ENCODE assay signal across 1 cellular context in the genomic region with DNA sequence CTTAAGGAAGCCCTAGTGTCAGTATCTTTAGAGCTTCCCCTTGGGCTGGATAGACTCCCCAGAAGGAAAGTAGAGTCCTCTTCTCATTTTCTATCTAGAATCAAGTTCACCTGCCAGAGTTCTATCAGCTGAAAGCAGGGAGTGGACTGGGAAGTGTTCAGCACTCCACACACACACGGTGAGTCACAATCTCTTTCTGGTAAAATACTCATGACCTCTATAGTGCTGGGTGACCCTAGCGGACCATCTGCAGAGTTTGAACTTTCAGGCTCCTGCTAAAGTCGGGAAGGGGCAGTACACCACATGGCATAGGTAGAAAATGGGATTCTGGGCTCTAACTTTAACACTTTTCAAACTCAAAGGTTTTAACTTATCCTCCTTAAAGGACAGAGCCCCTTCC.
TF ChIP-seq lines count a peak whose summit lies in the region.

No MANE protein-coding gene starts in this region.

TF ChIP-seq in HepG2, 621 proteins besides CTCF, POLR2A, EP300 and RAD21 (continued from another document and continues in another):
- TF ChIP-seq, protein P1, sequence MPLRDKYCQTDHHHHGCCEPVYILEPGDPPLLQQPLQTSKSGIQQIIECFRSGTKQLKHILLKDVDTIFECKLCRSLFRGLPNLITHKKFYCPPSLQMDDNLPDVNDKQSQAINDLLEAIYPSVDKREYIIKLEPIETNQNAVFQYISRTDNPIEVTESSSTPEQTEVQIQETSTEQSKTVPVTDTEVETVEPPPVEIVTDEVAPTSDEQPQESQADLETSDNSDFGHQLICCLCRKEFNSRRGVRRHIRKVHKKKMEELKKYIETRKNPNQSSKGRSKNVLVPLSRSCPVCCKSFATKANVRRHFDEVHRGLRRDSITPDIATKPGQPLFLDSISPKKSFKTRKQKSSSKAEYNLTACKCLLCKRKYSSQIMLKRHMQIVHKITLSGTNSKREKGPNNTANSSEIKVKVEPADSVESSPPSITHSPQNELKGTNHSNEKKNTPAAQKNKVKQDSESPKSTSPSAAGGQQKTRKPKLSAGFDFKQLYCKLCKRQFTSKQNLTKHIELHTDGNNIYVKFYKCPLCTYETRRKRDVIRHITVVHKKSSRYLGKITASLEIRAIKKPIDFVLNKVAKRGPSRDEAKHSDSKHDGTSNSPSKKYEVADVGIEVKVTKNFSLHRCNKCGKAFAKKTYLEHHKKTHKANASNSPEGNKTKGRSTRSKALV (CRISPR knock-in tag; IDR thresholded peaks at IDR 0.05): no peak
- TF ChIP-seq TEAD3 (CRISPR knock-in tag; optimal IDR thresholded peaks at IDR 0.05; ENCODE audit: borderline replicate concordance) (peak; percentile 22), NFYB (CRISPR knock-in tag; IDR thresholded peaks at IDR 0.05) (no peak), LCORL (IDR thresholded peaks at IDR 0.05) (no peak), LCORL (CRISPR knock-in tag; IDR thresholded peaks at IDR 0.05) (no peak), ZNF335 (CRISPR knock-in tag; IDR thresholded peaks at IDR 0.05) (no peak), ZBTB7A (CRISPR knock-in tag; IDR thresholded peaks at IDR 0.05) (no peak), SETDB1 (CRISPR knock-in tag; IDR thresholded peaks at IDR 0.05; ENCODE audit: borderline replicate concordance) (no peak), RFXANK (CRISPR knock-in tag; IDR thresholded peaks at IDR 0.05) (no peak), ZFP82 (CRISPR knock-in tag; IDR thresholded peaks at IDR 0.05; ENCODE audit: borderline replicate concordance) (no peak), FLYWCH1 (CRISPR knock-in tag; IDR thresholded peaks at IDR 0.05) (no peak), SATB2 (CRISPR knock-in tag; IDR thresholded peaks at IDR 0.05) (no peak), ZNF766 (CRISPR knock-in tag; IDR thresholded peaks at IDR 0.05; ENCODE audit: borderline replicate concordance) (no peak), GLI4 (CRISPR knock-in tag; IDR thresholded peaks at IDR 0.05; ENCODE audit: borderline replicate concordance) (no peak), ZNF569 (CRISPR knock-in tag; IDR thresholded peaks at IDR 0.05; ENCODE audit: borderline replicate concordance) (no peak), FOSL1 (CRISPR knock-in tag; IDR thresholded peaks at IDR 0.05; ENCODE audit: borderline replicate concordance) (no peak), FOSL2 (CRISPR knock-in tag; IDR thresholded peaks at IDR 0.05) (peak; percentile 83), MBD4 (IDR thresholded peaks at IDR 0.05; ENCODE audit: borderline replicate concordance, low read length) (no peak), ZFP90 (CRISPR knock-in tag; IDR thresholded peaks at IDR 0.05; ENCODE audit: borderline replicate concordance) (no peak), CENPX (CRISPR knock-in tag; IDR thresholded peaks at IDR 0.05) (no peak), ZNF703 (CRISPR knock-in tag; IDR thresholded peaks at IDR 0.05; ENCODE audit: borderline replicate concordance) (no peak), MED8 (CRISPR knock-in tag; IDR thresholded peaks at IDR 0.05; ENCODE audit: insufficient replicate concordance) (no peak), ZNF839 (CRISPR knock-in tag; IDR thresholded peaks at IDR 0.05; ENCODE audit: borderline replicate concordance) (no peak), ZNF747 (CRISPR knock-in tag; IDR thresholded peaks at IDR 0.05; ENCODE audit: borderline replicate concordance) (no peak), MXD4 (CRISPR knock-in tag; IDR thresholded peaks at IDR 0.05) (0 out of 2 replicates have a peak, but pooled peaks have one; percentile 1), MEF2D (CRISPR knock-in tag; IDR thresholded peaks at IDR 0.05) (0 out of 2 replicates have a peak, but pooled peaks have one; percentile 19), ZBTB42 (CRISPR knock-in tag; IDR thresholded peaks at IDR 0.05) (no peak)
- TF ChIP-seq, protein P2, sequence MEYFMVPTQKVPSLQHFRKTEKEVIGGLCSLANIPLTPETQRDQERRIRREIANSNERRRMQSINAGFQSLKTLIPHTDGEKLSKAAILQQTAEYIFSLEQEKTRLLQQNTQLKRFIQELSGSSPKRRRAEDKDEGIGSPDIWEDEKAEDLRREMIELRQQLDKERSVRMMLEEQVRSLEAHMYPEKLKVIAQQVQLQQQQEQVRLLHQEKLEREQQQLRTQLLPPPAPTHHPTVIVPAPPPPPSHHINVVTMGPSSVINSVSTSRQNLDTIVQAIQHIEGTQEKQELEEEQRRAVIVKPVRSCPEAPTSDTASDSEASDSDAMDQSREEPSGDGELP (IDR thresholded peaks at IDR 0.05; ENCODE audit: borderline replicate concordance, low read depth): peak; percentile 63; the same call in 1 of the 2 replicates
- TF ChIP-seq, protein P3, sequence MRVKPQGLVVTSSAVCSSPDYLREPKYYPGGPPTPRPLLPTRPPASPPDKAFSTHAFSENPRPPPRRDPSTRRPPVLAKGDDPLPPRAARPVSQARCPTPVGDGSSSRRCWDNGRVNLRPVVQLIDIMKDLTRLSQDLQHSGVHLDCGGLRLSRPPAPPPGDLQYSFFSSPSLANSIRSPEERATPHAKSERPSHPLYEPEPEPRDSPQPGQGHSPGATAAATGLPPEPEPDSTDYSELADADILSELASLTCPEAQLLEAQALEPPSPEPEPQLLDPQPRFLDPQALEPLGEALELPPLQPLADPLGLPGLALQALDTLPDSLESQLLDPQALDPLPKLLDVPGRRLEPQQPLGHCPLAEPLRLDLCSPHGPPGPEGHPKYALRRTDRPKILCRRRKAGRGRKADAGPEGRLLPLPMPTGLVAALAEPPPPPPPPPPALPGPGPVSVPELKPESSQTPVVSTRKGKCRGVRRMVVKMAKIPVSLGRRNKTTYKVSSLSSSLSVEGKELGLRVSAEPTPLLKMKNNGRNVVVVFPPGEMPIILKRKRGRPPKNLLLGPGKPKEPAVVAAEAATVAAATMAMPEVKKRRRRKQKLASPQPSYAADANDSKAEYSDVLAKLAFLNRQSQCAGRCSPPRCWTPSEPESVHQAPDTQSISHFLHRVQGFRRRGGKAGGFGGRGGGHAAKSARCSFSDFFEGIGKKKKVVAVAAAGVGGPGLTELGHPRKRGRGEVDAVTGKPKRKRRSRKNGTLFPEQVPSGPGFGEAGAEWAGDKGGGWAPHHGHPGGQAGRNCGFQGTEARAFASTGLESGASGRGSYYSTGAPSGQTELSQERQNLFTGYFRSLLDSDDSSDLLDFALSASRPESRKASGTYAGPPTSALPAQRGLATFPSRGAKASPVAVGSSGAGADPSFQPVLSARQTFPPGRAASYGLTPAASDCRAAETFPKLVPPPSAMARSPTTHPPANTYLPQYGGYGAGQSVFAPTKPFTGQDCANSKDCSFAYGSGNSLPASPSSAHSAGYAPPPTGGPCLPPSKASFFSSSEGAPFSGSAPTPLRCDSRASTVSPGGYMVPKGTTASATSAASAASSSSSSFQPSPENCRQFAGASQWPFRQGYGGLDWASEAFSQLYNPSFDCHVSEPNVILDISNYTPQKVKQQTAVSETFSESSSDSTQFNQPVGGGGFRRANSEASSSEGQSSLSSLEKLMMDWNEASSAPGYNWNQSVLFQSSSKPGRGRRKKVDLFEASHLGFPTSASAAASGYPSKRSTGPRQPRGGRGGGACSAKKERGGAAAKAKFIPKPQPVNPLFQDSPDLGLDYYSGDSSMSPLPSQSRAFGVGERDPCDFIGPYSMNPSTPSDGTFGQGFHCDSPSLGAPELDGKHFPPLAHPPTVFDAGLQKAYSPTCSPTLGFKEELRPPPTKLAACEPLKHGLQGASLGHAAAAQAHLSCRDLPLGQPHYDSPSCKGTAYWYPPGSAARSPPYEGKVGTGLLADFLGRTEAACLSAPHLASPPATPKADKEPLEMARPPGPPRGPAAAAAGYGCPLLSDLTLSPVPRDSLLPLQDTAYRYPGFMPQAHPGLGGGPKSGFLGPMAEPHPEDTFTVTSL (CRISPR knock-in tag; IDR thresholded peaks at IDR 0.05; ENCODE audit: borderline replicate concordance): no peak
- TF ChIP-seq, protein P4, sequence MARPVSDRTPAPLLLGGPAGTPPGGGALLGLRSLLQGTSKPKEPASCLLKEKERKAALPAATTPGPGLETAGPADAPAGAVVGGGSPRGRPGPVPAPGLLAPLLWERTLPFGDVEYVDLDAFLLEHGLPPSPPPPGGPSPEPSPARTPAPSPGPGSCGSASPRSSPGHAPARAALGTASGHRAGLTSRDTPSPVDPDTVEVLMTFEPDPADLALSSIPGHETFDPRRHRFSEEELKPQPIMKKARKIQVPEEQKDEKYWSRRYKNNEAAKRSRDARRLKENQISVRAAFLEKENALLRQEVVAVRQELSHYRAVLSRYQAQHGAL (CRISPR knock-in tag; IDR thresholded peaks at IDR 0.05; ENCODE audit: not compliant biosample characterization): no peak
- TF ChIP-seq, protein P5, sequence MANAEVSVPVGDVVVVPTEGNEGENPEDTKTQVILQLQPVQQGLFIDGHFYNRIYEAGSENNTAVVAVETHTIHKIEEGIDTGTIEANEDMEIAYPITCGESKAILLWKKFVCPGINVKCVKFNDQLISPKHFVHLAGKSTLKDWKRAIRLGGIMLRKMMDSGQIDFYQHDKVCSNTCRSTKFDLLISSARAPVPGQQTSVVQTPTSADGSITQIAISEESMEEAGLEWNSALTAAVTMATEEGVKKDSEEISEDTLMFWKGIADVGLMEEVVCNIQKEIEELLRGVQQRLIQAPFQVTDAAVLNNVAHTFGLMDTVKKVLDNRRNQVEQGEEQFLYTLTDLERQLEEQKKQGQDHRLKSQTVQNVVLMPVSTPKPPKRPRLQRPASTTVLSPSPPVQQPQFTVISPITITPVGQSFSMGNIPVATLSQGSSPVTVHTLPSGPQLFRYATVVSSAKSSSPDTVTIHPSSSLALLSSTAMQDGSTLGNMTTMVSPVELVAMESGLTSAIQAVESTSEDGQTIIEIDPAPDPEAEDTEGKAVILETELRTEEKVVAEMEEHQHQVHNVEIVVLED (CRISPR knock-in tag; IDR thresholded peaks at IDR 0.05; ENCODE audit: borderline replicate concordance): no peak
- TF ChIP-seq, protein P6, sequence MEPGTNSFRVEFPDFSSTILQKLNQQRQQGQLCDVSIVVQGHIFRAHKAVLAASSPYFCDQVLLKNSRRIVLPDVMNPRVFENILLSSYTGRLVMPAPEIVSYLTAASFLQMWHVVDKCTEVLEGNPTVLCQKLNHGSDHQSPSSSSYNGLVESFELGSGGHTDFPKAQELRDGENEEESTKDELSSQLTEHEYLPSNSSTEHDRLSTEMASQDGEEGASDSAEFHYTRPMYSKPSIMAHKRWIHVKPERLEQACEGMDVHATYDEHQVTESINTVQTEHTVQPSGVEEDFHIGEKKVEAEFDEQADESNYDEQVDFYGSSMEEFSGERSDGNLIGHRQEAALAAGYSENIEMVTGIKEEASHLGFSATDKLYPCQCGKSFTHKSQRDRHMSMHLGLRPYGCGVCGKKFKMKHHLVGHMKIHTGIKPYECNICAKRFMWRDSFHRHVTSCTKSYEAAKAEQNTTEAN (CRISPR knock-in tag; conservative IDR thresholded peaks at IDR 0.05): no peak
- TF ChIP-seq, protein P7, sequence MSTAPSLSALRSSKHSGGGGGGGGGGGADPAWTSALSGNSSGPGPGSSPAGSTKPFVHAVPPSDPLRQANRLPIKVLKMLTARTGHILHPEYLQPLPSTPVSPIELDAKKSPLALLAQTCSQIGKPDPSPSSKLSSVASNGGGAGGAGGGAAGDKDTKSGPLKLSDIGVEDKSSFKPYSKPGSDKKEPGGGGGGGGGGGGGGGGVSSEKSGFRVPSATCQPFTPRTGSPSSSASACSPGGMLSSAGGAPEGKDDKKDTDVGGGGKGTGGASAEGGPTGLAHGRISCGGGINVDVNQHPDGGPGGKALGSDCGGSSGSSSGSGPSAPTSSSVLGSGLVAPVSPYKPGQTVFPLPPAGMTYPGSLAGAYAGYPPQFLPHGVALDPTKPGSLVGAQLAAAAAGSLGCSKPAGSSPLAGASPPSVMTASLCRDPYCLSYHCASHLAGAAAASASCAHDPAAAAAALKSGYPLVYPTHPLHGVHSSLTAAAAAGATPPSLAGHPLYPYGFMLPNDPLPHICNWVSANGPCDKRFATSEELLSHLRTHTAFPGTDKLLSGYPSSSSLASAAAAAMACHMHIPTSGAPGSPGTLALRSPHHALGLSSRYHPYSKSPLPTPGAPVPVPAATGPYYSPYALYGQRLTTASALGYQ (CRISPR knock-in tag; IDR thresholded peaks at IDR 0.05): no peak
- TF ChIP-seq, protein P8, sequence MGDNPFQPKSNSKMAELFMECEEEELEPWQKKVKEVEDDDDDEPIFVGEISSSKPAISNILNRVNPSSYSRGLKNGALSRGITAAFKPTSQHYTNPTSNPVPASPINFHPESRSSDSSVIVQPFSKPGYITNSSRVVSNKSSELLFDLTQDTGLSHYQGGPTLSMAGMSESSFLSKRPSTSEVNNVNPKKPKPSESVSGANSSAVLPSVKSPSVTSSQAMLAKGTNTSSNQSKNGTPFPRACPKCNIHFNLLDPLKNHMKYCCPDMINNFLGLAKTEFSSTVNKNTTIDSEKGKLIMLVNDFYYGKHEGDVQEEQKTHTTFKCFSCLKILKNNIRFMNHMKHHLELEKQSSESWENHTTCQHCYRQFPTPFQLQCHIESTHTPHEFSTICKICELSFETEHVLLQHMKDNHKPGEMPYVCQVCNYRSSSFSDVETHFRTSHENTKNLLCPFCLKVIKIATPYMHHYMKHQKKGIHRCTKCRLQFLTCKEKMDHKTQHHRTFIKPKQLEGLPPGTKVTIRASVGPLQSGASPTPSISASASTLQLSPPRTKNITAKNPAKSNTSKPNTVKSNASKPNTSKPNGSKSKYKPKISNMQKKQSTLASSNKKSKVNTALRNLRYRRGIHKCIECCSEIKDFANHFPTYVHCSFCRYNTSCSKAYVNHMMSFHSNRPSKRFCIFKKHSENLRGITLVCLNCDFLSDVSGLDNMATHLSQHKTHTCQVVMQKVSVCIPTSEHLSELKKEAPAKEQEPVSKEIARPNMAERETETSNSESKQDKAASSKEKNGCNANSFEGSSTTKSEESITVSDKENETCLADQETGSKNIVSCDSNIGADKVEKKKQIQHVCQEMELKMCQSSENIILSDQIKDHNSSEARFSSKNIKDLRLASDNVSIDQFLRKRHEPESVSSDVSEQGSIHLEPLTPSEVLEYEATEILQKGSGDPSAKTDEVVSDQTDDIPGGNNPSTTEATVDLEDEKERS (CRISPR knock-in tag; IDR thresholded peaks at IDR 0.05): 0 out of 2 replicates have a peak, but pooled peaks have one; percentile 10
- TF ChIP-seq, protein P9, sequence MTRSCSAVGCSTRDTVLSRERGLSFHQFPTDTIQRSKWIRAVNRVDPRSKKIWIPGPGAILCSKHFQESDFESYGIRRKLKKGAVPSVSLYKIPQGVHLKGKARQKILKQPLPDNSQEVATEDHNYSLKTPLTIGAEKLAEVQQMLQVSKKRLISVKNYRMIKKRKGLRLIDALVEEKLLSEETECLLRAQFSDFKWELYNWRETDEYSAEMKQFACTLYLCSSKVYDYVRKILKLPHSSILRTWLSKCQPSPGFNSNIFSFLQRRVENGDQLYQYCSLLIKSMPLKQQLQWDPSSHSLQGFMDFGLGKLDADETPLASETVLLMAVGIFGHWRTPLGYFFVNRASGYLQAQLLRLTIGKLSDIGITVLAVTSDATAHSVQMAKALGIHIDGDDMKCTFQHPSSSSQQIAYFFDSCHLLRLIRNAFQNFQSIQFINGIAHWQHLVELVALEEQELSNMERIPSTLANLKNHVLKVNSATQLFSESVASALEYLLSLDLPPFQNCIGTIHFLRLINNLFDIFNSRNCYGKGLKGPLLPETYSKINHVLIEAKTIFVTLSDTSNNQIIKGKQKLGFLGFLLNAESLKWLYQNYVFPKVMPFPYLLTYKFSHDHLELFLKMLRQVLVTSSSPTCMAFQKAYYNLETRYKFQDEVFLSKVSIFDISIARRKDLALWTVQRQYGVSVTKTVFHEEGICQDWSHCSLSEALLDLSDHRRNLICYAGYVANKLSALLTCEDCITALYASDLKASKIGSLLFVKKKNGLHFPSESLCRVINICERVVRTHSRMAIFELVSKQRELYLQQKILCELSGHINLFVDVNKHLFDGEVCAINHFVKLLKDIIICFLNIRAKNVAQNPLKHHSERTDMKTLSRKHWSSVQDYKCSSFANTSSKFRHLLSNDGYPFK (CRISPR knock-in tag; IDR thresholded peaks at IDR 0.05; ENCODE audit: borderline replicate concordance): no peak
